In the genomic region with DNA sequence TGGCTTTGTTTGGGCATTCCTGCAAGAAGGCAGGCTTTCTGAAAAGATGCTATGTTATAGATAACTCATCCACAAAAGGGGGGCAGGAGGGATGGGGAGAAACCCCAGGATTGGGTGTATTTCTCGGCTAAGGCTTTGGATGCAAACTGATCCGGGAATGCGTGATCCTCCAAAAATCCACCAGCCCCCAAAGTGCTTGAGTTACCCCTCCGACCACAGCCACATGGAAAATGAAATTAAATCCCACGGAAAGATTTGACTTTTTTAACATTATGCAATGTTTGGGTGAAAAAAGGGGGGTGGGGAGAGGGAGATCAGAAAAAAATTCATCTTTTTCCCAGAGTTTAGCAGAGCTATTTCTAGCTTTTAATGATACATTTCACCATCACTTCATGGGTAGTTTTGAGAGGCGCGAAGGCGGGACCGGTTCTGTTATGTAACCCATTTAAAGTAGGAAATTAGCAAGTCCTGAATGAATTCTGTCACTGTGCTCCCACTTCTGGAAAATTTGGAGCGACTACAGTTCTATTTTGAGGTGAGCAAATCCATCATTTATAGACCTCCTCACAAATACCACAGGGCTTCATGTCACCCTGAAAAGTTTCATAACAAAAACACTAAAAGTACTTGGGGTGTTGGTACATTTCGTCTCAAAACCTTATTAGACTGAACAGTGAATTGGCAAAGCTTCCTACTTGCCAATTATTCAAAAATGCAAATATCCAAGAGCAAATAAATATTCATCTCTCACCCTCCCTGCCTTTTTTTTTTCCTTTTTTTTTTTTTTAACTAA, we compare ENCODE assay signal across 8 cellular contexts. TPM values are rescaled to one million over a fixed set of nuclear protein-coding genes. Genes with fewer than 3 reads are reported as not detected.
DNase-seq lines count a peak whose midpoint lies in the region; ATAC-seq lines count a peak whose summit lies in the region.

No MANE protein-coding gene starts in this region.

- H3K4me3 Mint-ChIP-seq in stimulated activated naive B cell treated with anti-CD40 and anti-IgM and Interleukin-4, amounts not matched to agents 10 μg/mL and 1 μg/mL and 100 μg/mL, for 72 hours: peak overlapping the region in 1 of 2 donors; percentile 53

- ATAC-seq in HG03469 (IDR thresholded peaks at IDR 0.05; ENCODE audit: unreplicated experiment): no peak
- no peak for ATAC-seq in stimulated activated naive B cell treated with anti-CD40 and anti-IgM and Interleukin-4, amounts not matched to agents 10 μg/mL and 1 μg/mL and 100 μg/mL, for 72 hours (replicated peaks)

- no peaks in the 10 kb centered on the region for H3K9me2 ChIP-seq in Karpas-422 (replicated peaks; ENCODE audit: insufficient read depth, low read length)

- H3K36me3 Mint-ChIP-seq in stimulated activated naive B cell treated with anti-CD40 and anti-IgM and Interleukin-4, amounts not matched to agents 10 μg/mL and 1 μg/mL and 100 μg/mL, for 72 hours: no peaks in the 10 kb centered on the region

- DNase-seq in Karpas-422 (no peak), caudate nucleus (lab: John Stamatoyannopoulos, UW) (peak in 45 of 61 donors; percentile 9 to 94 (median 42)), nucleus accumbens (lab: John Stamatoyannopoulos, UW) (peak in 34 of 56 donors; percentile 3 to 82 (median 34)), NCI-H226 (no peak), DMS53 treated with DMSO at 0.1 percent for 48 hours (lab: John Stamatoyannopoulos, UW; ENCODE audit: unreplicated experiment) (no peak)
- no peak for DNase-seq in stimulated activated naive B cell treated with anti-CD40 and anti-IgM and Interleukin-4, amounts not matched to agents 10 μg/mL and 1 μg/mL and 100 μg/mL, for 72 hours

- H3K27me3 ChIP-seq in BLaER1 treated with 17β-estradiol and CSF1 and Interleukin-3, amounts not matched to agents 10 nM and 100 nM: peaks cover 0 to 6% (median 0%) of the 10 kb centered on the region in 11 experiments; a peak in 1 of 22 replicates
- no peaks in the 10 kb centered on the region for H3K27me3 ChIP-seq in Karpas-422 (ENCODE audit: low read length)

- H3K27ac Mint-ChIP-seq in stimulated activated naive B cell treated with anti-CD40 and anti-IgM and Interleukin-4, amounts not matched to agents 10 μg/mL and 1 μg/mL and 100 μg/mL, for 72 hours: no peak overlapping the region

- peaks cover 20 to 36% of the 10 kb centered on the region in 2 donors for H3K27me3 Mint-ChIP-seq in stimulated activated naive B cell treated with anti-CD40 and anti-IgM and Interleukin-4, amounts not matched to agents 10 μg/mL and 1 μg/mL and 100 μg/mL, for 72 hours

- H3K4me2 ChIP-seq in BLaER1 treated with 17β-estradiol and CSF1 and Interleukin-3, amounts not matched to agents 10 nM and 100 nM: peak overlapping the region; percentile 32 to 74 (median 67); a peak in 19 of 22 replicates
- H3K4me2 ChIP-seq in Karpas-422 (ENCODE audit: low read depth, low read length, poor library complexity, severe bottlenecking): peak overlapping the region; percentile 54

- peaks cover 9 to 19% of the 10 kb centered on the region in 2 donors for H3K4me1 Mint-ChIP-seq in stimulated activated naive B cell treated with anti-CD40 and anti-IgM and Interleukin-4, amounts not matched to agents 10 μg/mL and 1 μg/mL and 100 μg/mL, for 72 hours

- peaks cover 0 to 1% of the 10 kb centered on the region in 2 donors for H3K9me3 Mint-ChIP-seq in stimulated activated naive B cell treated with anti-CD40 and anti-IgM and Interleukin-4, amounts not matched to agents 10 μg/mL and 1 μg/mL and 100 μg/mL, for 72 hours

- no peaks in the 10 kb centered on the region for H4K20me1 ChIP-seq in BLaER1 treated with 17β-estradiol and CSF1 and Interleukin-3, amounts not matched to agents 10 nM and 100 nM
- H4K20me1 ChIP-seq in Karpas-422 (ENCODE audit: insufficient read depth, low read depth, low read length): no peaks in the 10 kb centered on the region

- H2AFZ ChIP-seq in Karpas-422 (ENCODE audit: low read length): peak overlapping the region; percentile 54

- peaks cover 13 to 49% (median 32%) of the 10 kb centered on the region in 10 experiments for H3K4me1 ChIP-seq in BLaER1 treated with 17β-estradiol and CSF1 and Interleukin-3, amounts not matched to agents 10 nM and 100 nM
- H3K4me1 ChIP-seq in Karpas-422 (ENCODE audit: low read length): peaks cover 32% of the 10 kb centered on the region

- no peaks in the 10 kb centered on the region for H3K36me3 ChIP-seq in BLaER1 treated with 17β-estradiol and CSF1 and Interleukin-3, amounts not matched to agents 10 nM and 100 nM
- no peaks in the 10 kb centered on the region for H3K36me3 ChIP-seq in Karpas-422 (ENCODE audit: insufficient read depth, low read length)

- peak overlapping the region in 6 of 11 experiments; percentile 28 to 52 (median 43); a peak in 11 of 22 replicates for H3K27ac ChIP-seq in BLaER1 treated with 17β-estradiol and CSF1 and Interleukin-3, amounts not matched to agents 10 nM and 100 nM
- H3K27ac ChIP-seq in Karpas-422 (ENCODE audit: low read length) (peak overlapping the region; percentile 62), caudate nucleus (ENCODE audit: low read depth, low read length) (peak overlapping the region; percentile 31)

- no peak overlapping the region for H3K4me3 ChIP-seq in BLaER1 treated with 17β-estradiol and CSF1 and Interleukin-3, amounts not matched to agents 10 nM and 100 nM
- H3K4me3 ChIP-seq in Karpas-422 (ENCODE audit: low read length): no peak overlapping the region

- no peaks in the 10 kb centered on the region for H3K9me3 ChIP-seq in BLaER1 treated with 17β-estradiol and CSF1 and Interleukin-3, amounts not matched to agents 10 nM and 100 nM (replicated peaks in 1 of 11)
- no peaks in the 10 kb centered on the region for H3K9me3 ChIP-seq in Karpas-422 (ENCODE audit: low read length)

- H3K9ac ChIP-seq in BLaER1 treated with 17β-estradiol and CSF1 and Interleukin-3, amounts not matched to agents 10 nM and 100 nM: peak overlapping the region in 3 of 11 experiments; percentile 24 to 36 (median 35); a peak in 4 of 22 replicates
- H3K9ac ChIP-seq in Karpas-422 (ENCODE audit: low read length): peak overlapping the region; percentile 35

- no peaks in the 10 kb centered on the region for H3K79me2 ChIP-seq in Karpas-422 (ENCODE audit: low read length)

RNA-seq across cellular contexts. Expression of a gene that starts 51.9 kb away (rescaled TPM):
- 22.5 and 32.3 TPM in 2 replicates for total RNA-seq in Karpas-422 (2014; rRNA removed; shearing (Covaris generic); ENCODE audit: low replicate concordance)

Comparison
In these comparisons a context has a peak if more than half of its experiments do, and no peak if none do; other contexts are left out.
1. DNase-seq: peak in caudate nucleus (45 of 61) and nucleus accumbens (34 of 56); none in Karpas-422 (single experiment), NCI-H226 (single experiment), DMS53 treated with DMSO at 0.1 percent for 48 hours (single experiment) and stimulated activated naive B cell treated with anti-CD40 and anti-IgM and Interleukin-4, amounts not matched to agents 10 μg/mL and 1 μg/mL and 100 μg/mL, for 72 hours (single experiment).
2. Peak in every context shown above with its lines, with median percentiles within 50 percentile points of each other: H3K27ac ChIP-seq.